ENCODE assay signal across 19 cellular contexts in genomic region chr7:49523870-49524269, GRCh38.
DNase-seq lines count a peak whose midpoint lies in the region; ATAC-seq and TF ChIP-seq lines count a peak whose summit lies in the region.
"Had no signal": no experiment of that assay in that cellular context is flagged by ENCODE, and none has a peak within 500 bp of the region (broad histone marks: within the 10 kb centered on the region; RNA-seq: fewer than 3 reads in every experiment).

No MANE protein-coding gene starts in this region.

- no peaks in the 10 kb centered on the region for H3K36me3 ChIP-seq in left lung
- H3K36me3 ChIP-seq: BE2C had no signal

- no peaks in the 10 kb centered on the region for H3K27me3 Mint-ChIP-seq in activated T-helper 17 cell treated with anti-CD3 and anti-CD28 coated beads, Interleukin-2, amount 50 U/mL, for 72 hours
- H3K27me3 Mint-ChIP-seq: CD4-positive, CD25-positive, alpha-beta regulatory T cell; CD8-positive, alpha-beta memory T cell; IgD-negative memory B cell had no signal

- intact Hi-C loops in left lung (cut with DNase I) = no loop called here

- no peaks in the 10 kb centered on the region for H3K27me3 ChIP-seq in left lung
- H3K27me3 ChIP-seq: BE2C had no signal

- no peaks in the 10 kb centered on the region for H3K4me1 ChIP-seq in left lung
- H3K4me1 ChIP-seq: BE2C had no signal

- H3K36me3 Mint-ChIP-seq in activated T-helper 17 cell treated with anti-CD3 and anti-CD28 coated beads, Interleukin-2, amount 50 U/mL, for 72 hours (ENCODE audit: low read depth) = no peaks in the 10 kb centered on the region
- H3K36me3 Mint-ChIP-seq: CD4-positive, CD25-positive, alpha-beta regulatory T cell; CD8-positive, alpha-beta memory T cell; IgD-negative memory B cell had no signal

- ATAC-seq in left lung (peak; percentile 71), GM21528 (IDR thresholded peaks at IDR 0.05; ENCODE audit: low FRiP score, unreplicated experiment) (no peak)
- ATAC-seq in activated T-helper 17 cell treated with anti-CD3 and anti-CD28 coated beads, Interleukin-2, amount 50 U/mL, for 72 hours (replicated peaks) = no peak
- ATAC-seq: HepG2 had no signal

- no peak overlapping the region for H3K4me3 ChIP-seq in left lung

- peak; percentile 5 for DNase-seq in DMS53 treated with DMSO at 0.1 percent for 48 hours (lab: John Stamatoyannopoulos, UW; ENCODE audit: unreplicated experiment)
- DNase-seq in HT1080 (ENCODE audit: low read depth) = peak; percentile 1
- DNase-seq in left lung = no peak
- DNase-seq in activated naive CD4-positive, alpha-beta T cell (lab: John Stamatoyannopoulos, UW) = no peak
- DNase-seq: ACHN; BE2C; C1 segment of cervical spinal cord; CD4-positive, CD25-positive, alpha-beta regulatory T cell; CD8-positive, alpha-beta memory T cell; COR-L47; DMS 273 treated with DMSO at 0.1 percent for 48 hours; DMS79; GDM1; GOT3; H9 had no signal

- no peak overlapping the region for H3K27ac ChIP-seq in left lung

- no peaks in the 10 kb centered on the region for H3K4me1 Mint-ChIP-seq in activated T-helper 17 cell treated with anti-CD3 and anti-CD28 coated beads, Interleukin-2, amount 50 U/mL, for 72 hours
- H3K4me1 Mint-ChIP-seq: CD4-positive, CD25-positive, alpha-beta regulatory T cell; CD8-positive, alpha-beta memory T cell; IgD-negative memory B cell had no signal

- no peak overlapping the region for H3K4me3 Mint-ChIP-seq in activated T-helper 17 cell treated with anti-CD3 and anti-CD28 coated beads, Interleukin-2, amount 50 U/mL, for 72 hours
- H3K4me3 Mint-ChIP-seq: CD4-positive, CD25-positive, alpha-beta regulatory T cell; CD8-positive, alpha-beta memory T cell; H9 had no signal

- peaks cover 8% of the 10 kb centered on the region for H3K9me3 Mint-ChIP-seq in activated T-helper 17 cell treated with anti-CD3 and anti-CD28 coated beads, Interleukin-2, amount 50 U/mL, for 72 hours
- H3K9me3 Mint-ChIP-seq: H9 had no signal

- H3K9me3 ChIP-seq in left lung = no peaks in the 10 kb centered on the region
- H3K9me3 ChIP-seq: BE2C had no signal

- TF ChIP-seq CTCF in left lung (IDR thresholded peaks at IDR 0.05) = no peak

- no peak overlapping the region for H3K27ac Mint-ChIP-seq in activated T-helper 17 cell treated with anti-CD3 and anti-CD28 coated beads, Interleukin-2, amount 50 U/mL, for 72 hours
- H3K27ac Mint-ChIP-seq: CD4-positive, CD25-positive, alpha-beta regulatory T cell; CD8-positive, alpha-beta memory T cell; H9; IgD-negative memory B cell had no signal

Comparison
In these comparisons a context has a peak if more than half of its experiments do, and no peak if none do; other contexts are left out.
1. DNase-seq: peak in DMS53 treated with DMSO at 0.1 percent for 48 hours (single experiment) and HT1080 (single experiment); none in left lung (0 of 2) and activated naive CD4-positive, alpha-beta T cell (0 of 4).